In genomic region chr2:171530378-171530777, GRCh38 we compare ENCODE assay signal across 20 cellular contexts. TPM values are rescaled to one million over a fixed set of nuclear protein-coding genes. Genes with fewer than 3 reads are reported as not detected.
DNase-seq lines count a peak whose midpoint lies in the region; ATAC-seq and TF ChIP-seq lines count a peak whose summit lies in the region.
"Had no signal": no experiment of that assay in that cellular context is flagged by ENCODE, and none has a peak within 500 bp of the region (broad histone marks: within the 10 kb centered on the region; RNA-seq: fewer than 3 reads in every experiment).

No MANE protein-coding gene starts in this region.

- no peak overlapping the region for H3K23ac ChIP-seq in mesenchymal stem cell (ENCODE audit: low read length in 2 of 2)

- in situ Hi-C loops in KBM-7 (cut with MboI; ENCODE audit: low pct_unique_long_range_greater_than_20kb, low sequenced_read_pairs) = no loop called here
- in situ Hi-C loops in brain microvascular endothelial cell (cut with HindIII; ENCODE audit: low pct_ligation_motif_present, low sequenced_read_pairs) = no loop called here

- CTCF ChIA-PET in OCI-LY7 (lab: Charles Lee; ENCODE audit: unreplicated experiment) = no interaction called here

- H2AFZ ChIP-seq in mesenchymal stem cell (ENCODE audit: low read depth, low read length) (no peak overlapping the region), OCI-LY7 (ENCODE audit: low read length) (no peak overlapping the region)
- H2AFZ ChIP-seq: PC-9 had no signal

- H3K9me3 ChIP-seq in mesenchymal stem cell (ENCODE audit: control insufficient read depth, low read length) (no peaks in the 10 kb centered on the region), upper lobe of right lung (no peaks in the 10 kb centered on the region), OCI-LY7 (ENCODE audit: low read length) (no peaks in the 10 kb centered on the region)

- 65% methylated on average over 4 of the region's 4 CpGs for WGBS in mesenchymal stem cell

- H2BK5ac ChIP-seq in mesenchymal stem cell (ENCODE audit: low read depth, low read length, poor library complexity, severe bottlenecking) = no peak overlapping the region

- ATAC-seq in upper lobe of right lung = peak; percentile 72
- ATAC-seq: esophagus mucosa; stimulated activated naive CD8-positive, alpha-beta T cell treated with anti-CD3 and anti-CD28 coated beads, Interleukin-15, amount 100 ng/mL, for 72 hours had no signal

- H2BK12ac ChIP-seq in mesenchymal stem cell (ENCODE audit: low read length in 2 of 2) = no peak overlapping the region

- H3K27ac ChIP-seq in brain microvascular endothelial cell (peak overlapping the region; percentile 72), mesenchymal stem cell (ENCODE audit: low read length, poor library complexity, severe bottlenecking) (peak overlapping the region; percentile 22), upper lobe of right lung (no peak overlapping the region), OCI-LY7 (ENCODE audit: low read depth, low read length, poor library complexity, severe bottlenecking) (no peak overlapping the region)
- H3K27ac ChIP-seq: PC-9 had no signal

- H2AK5ac ChIP-seq in mesenchymal stem cell (ENCODE audit: low read length, severe bottlenecking) = no peak overlapping the region

- POLR2A ChIA-PET in OCI-LY7 (lab: Charles Lee) = interaction anchor here (0.7 kb wide), 1 partner anchor 130 kb away, joined by 3 read pairs; no protein-coding TSS in a partner anchor

- intact Hi-C loops in upper lobe of right lung (cut with DNase I) = no loop called here
- intact Hi-C loops in OCI-LY7 (cut with micrococcal nuclease; ENCODE audit: unreplicated experiment) = loop anchor here (5.0 kb wide), 1 partner anchor 558 kb away; no protein-coding TSS in a partner anchor

- H2BK120ac ChIP-seq in mesenchymal stem cell (ENCODE audit: low read depth, low read length) = no peak overlapping the region

- BruUV-seq in OCI-LY7 (replicated peaks; lab: Mats Ljungman, UMichigan) = no TSS peak

- no peak overlapping the region for H4K91ac ChIP-seq in mesenchymal stem cell (ENCODE audit: low read length)

- H3K4me2 ChIP-seq in mesenchymal stem cell (ENCODE audit: low read length, poor library complexity, severe bottlenecking) (no peak overlapping the region), OCI-LY7 (ENCODE audit: low read length) (no peak overlapping the region)
- H3K4me2 ChIP-seq: PC-9 had no signal

- no peak for TF ChIP-seq CTCF in brain microvascular endothelial cell (IDR thresholded peaks at IDR 0.05; ENCODE audit: low read depth, low read length, missing control alignments)
- TF ChIP-seq CTCF in upper lobe of right lung (IDR thresholded peaks at IDR 0.05) = no peak
- no peak for TF ChIP-seq CTCF in OCI-LY7 (conservative IDR thresholded peaks at IDR 0.05; ENCODE audit: low read length)

- H3K18ac ChIP-seq in mesenchymal stem cell (ENCODE audit: low read depth in 1 of 2, low read length in 2 of 2) = no peak overlapping the region

- peaks cover 1% of the 10 kb centered on the region for H3K4me1 ChIP-seq in mesenchymal stem cell (ENCODE audit: control insufficient read depth, insufficient read depth, low read depth, low read length)
- peaks cover 22% of the 10 kb centered on the region for H3K4me1 ChIP-seq in upper lobe of right lung
- H3K4me1 ChIP-seq in OCI-LY7 (ENCODE audit: insufficient read depth, low read length, poor library complexity, severe bottlenecking) = no peaks in the 10 kb centered on the region

- peak; percentile 33 for DNase-seq in KBM-7
- no peak for DNase-seq in brain microvascular endothelial cell
- DNase-seq in mesenchymal stem cell = no peak
- DNase-seq in upper lobe of right lung = no peak
- DNase-seq in activated CD4-positive, alpha-beta T cell treated with anti-CD3 and anti-CD28 coated beads, Interleukin-2, amount 50 U/mL, for 4 hours = no peak
- no peak for DNase-seq in OCI-LY7 (ENCODE audit: low spot score)
- no peak for DNase-seq in SKM-1 (lab: John Stamatoyannopoulos, UW; ENCODE audit: unreplicated experiment)
- DNase-seq: activated CD4-positive, alpha-beta T cell treated with anti-CD3 and anti-CD28 coated beads, Interleukin-2, amount 10 ng/mL, durations not matched to agents 24 days and 14 days; effector CD8-positive, alpha-beta T cell; EL; islet precursor cell; naive B cell; NCI-H187; NCI-H226; SHP77 treated with DMSO at 0.1 percent for 48 hours; stimulated activated CD4-positive, alpha-beta T cell treated with anti-CD3 and anti-CD28 coated beads, Interleukin-12 subunit alpha, Interleukin-12 subunit beta, amount 100 ng/mL, for 4 hours; stimulated activated naive CD8-positive, alpha-beta T cell treated with anti-CD3 and anti-CD28 coated beads, Interleukin-15, amount 100 ng/mL, for 72 hours; T-helper 1 cell had no signal

- peak overlapping the region; percentile 85 for H3K9ac ChIP-seq in mesenchymal stem cell (ENCODE audit: low read length)

- no peak overlapping the region for H3K14ac ChIP-seq in mesenchymal stem cell (ENCODE audit: low read length in 2 of 2)

- H3K27me3 ChIP-seq in brain microvascular endothelial cell (replicated peaks) (no peaks in the 10 kb centered on the region), mesenchymal stem cell (ENCODE audit: control insufficient read depth in 1 of 2, insufficient read depth in 1 of 2, low read length in 2 of 2) (no peaks in the 10 kb centered on the region), upper lobe of right lung (no peaks in the 10 kb centered on the region)

- no peaks in the 10 kb centered on the region for H4K20me1 ChIP-seq in OCI-LY7 (ENCODE audit: insufficient read depth, low read length)

- H3K4me3 ChIP-seq in brain microvascular endothelial cell (ENCODE audit: low read depth, low read length) (no peak overlapping the region), mesenchymal stem cell (ENCODE audit: insufficient read depth in 1 of 2, low read depth in 1 of 2, low read length in 2 of 2) (peak overlapping the region in 1 of 2 experiments; percentile 66), upper lobe of right lung (no peak overlapping the region), OCI-LY7 (ENCODE audit: low read depth, low read length, poor library complexity, severe bottlenecking) (no peak overlapping the region)
- H3K4me3 ChIP-seq: PC-9 had no signal

- H3K4ac ChIP-seq in mesenchymal stem cell (ENCODE audit: low read depth in 1 of 2, low read length in 2 of 2) = no peak overlapping the region

- H3K79me2 ChIP-seq in OCI-LY7 (ENCODE audit: insufficient read depth, low read depth, low read length) = no peaks in the 10 kb centered on the region

- no peak overlapping the region for H4K8ac ChIP-seq in mesenchymal stem cell (ENCODE audit: low read length)

- H3K9me2 ChIP-seq in OCI-LY7 (ENCODE audit: insufficient read depth, low read length) = no peaks in the 10 kb centered on the region

- H3K36me3 ChIP-seq in brain microvascular endothelial cell (replicated peaks) (no peaks in the 10 kb centered on the region), mesenchymal stem cell (ENCODE audit: control insufficient read depth in 1 of 2, insufficient read depth in 2 of 2, low read depth in 1 of 2, low read length in 2 of 2) (peaks cover 2 to 42% of the 10 kb centered on the region in 2 experiments), upper lobe of right lung (no peaks in the 10 kb centered on the region), OCI-LY7 (ENCODE audit: insufficient read depth, low read length) (no peaks in the 10 kb centered on the region)

- H3K79me1 ChIP-seq in mesenchymal stem cell (replicated peaks; ENCODE audit: low read length, poor library complexity, severe bottlenecking) = peaks cover 25% of the 10 kb centered on the region

- no peak overlapping the region for H2BK15ac ChIP-seq in mesenchymal stem cell (ENCODE audit: low read depth, poor library complexity, severe bottlenecking)

RNA-seq across cellular contexts. Expression of gene CYBRD1, which starts 8.1 kb away (rescaled TPM):
- polyA plus RNA-seq in mesenchymal stem cell (2013, experiment 1 of 2) = 70.7 TPM
- polyA plus RNA-seq in mesenchymal stem cell (2013, experiment 2 of 2) = 74.4 TPM
- 313 TPM for total RNA-seq in upper lobe of right lung
- total RNA-seq in OCI-LY7 (2014; rRNA removed; shearing (Covaris generic)) = not detected in 2 replicates
- total RNA-seq in OCI-LY7 (2022) = not detected in 2 replicates

Comparison
In these comparisons a context has a peak if more than half of its experiments do, and no peak if none do; other contexts are left out.
1. H3K27ac ChIP-seq: peak in brain microvascular endothelial cell (single experiment) and mesenchymal stem cell (single experiment); none in upper lobe of right lung (single experiment) and OCI-LY7 (single experiment).
2. RNA of gene CYBRD1, which starts 8.1 kb away (total RNA-seq): 313 TPM in upper lobe of right lung (single experiment); not detected in OCI-LY7; every median in the first group is over 100 times any median in the second.